Comparison of ENCODE assay signal across 13 cellular contexts in genomic region chr12:131137836-131138637, GRCh38.
A peak's percentile ranks its signal among the peaks of the same experiment; 100 is the strongest.
DNase-seq lines count a peak whose midpoint lies in the region; ATAC-seq lines count a peak whose summit lies in the region.
"Had no signal": no experiment of that assay in that cellular context is flagged by ENCODE, and none has a peak within 500 bp of the region (broad histone marks: within the 10 kb centered on the region; RNA-seq: fewer than 3 reads in every experiment).

No MANE protein-coding gene starts in this region.

- DNase-seq in NCI-H82 (lab: John Stamatoyannopoulos, UW) = peak; percentile 18
- DNase-seq in NCI-H82 treated with DMSO at 0.1 percent for 48 hours (lab: John Stamatoyannopoulos, UW; ENCODE audit: unreplicated experiment) = no peak
- DNase-seq in SK-N-DZ (ENCODE audit: low spot score) = peak; percentile 74
- peak in 24 of 42 donors; percentile 22 to 78 (median 44) for DNase-seq in head of caudate nucleus
- no peak for DNase-seq in sciatic nerve (ENCODE audit: low spot score)
- DNase-seq in pons (ENCODE audit: low spot score) = no peak
- DNase-seq in T-helper 1 cell = no peak
- DNase-seq: activated T-cell treated with anti-CD3 and anti-CD28 coated beads, Interleukin-2, amount 50 U/mL, for 1 hour; DND-41; NCI-H1694; RPMI8226; stimulated activated naive CD8-positive, alpha-beta T cell treated with anti-CD3 and anti-CD28 coated beads, Interleukin-15, Interleukin-2, amounts not matched to agents 100 U/mL and 50 U/mL, for 24 hours had no signal

- peak; percentile 67 for ATAC-seq in sciatic nerve
- ATAC-seq in GM18511 (IDR thresholded peaks at IDR 0.05; ENCODE audit: unreplicated experiment) = no peak
- ATAC-seq: stimulated activated naive CD8-positive, alpha-beta T cell treated with anti-CD3 and anti-CD28 coated beads, Interleukin-15, Interleukin-2, amounts not matched to agents 100 U/mL and 50 U/mL, for 24 hours had no signal

- intact Hi-C loops in head of caudate nucleus (cut with DNase I) (no loop called here), sciatic nerve (cut with DNase I) (no loop called here)

Comparison
In these comparisons a context has a peak if more than half of its experiments do, and no peak if none do; other contexts are left out.
1. DNase-seq: peak in NCI-H82 (single experiment), SK-N-DZ (single experiment) and head of caudate nucleus (24 of 42); none in NCI-H82 treated with DMSO at 0.1 percent for 48 hours (single experiment), sciatic nerve (single experiment), pons (single experiment) and T-helper 1 cell (0 of 5).